ENCODE assay signal across 22 cellular contexts in genomic region chr13:19074519-19074918, GRCh38.
A peak's percentile ranks its signal among the peaks of the same experiment; 100 is the strongest.
DNase-seq lines count a peak whose midpoint lies in the region; ATAC-seq, FAIRE-seq and TF ChIP-seq lines count a peak whose summit lies in the region.
"Had no signal": no experiment of that assay in that cellular context is flagged by ENCODE, and none has a peak within 500 bp of the region (broad histone marks: within the 10 kb centered on the region; RNA-seq: fewer than 3 reads in every experiment).

No MANE protein-coding gene starts in this region.

- no peaks in the 10 kb centered on the region for H4K20me1 ChIP-seq in HepG2 (ENCODE audit: insufficient read depth, low read length)
- H4K20me1 ChIP-seq in hepatocyte (ENCODE audit: insufficient read depth, poor library complexity, severe bottlenecking), result no peaks in the 10 kb centered on the region
- H4K20me1 ChIP-seq: BLaER1 had no signal

- intact Hi-C loops in HepG2 (cut with micrococcal nuclease; ENCODE audit: unreplicated experiment) (no loop called here), right lobe of liver (cut with DNase I) (no loop called here)

- H3K79me2 ChIP-seq in HepG2 (ENCODE audit: insufficient read depth, low read length) (no peaks in the 10 kb centered on the region), hepatocyte (no peaks in the 10 kb centered on the region)

- peaks cover 28% of the 10 kb centered on the region for H3K9me3 Mint-ChIP-seq in endothelial cell (ENCODE audit: unreplicated experiment)

- H3K4me1 ChIP-seq in HepG2 (ENCODE audit: insufficient read depth, low read length), result no peaks in the 10 kb centered on the region
- no peaks in the 10 kb centered on the region for H3K4me1 ChIP-seq in right lobe of liver
- no peaks in the 10 kb centered on the region for H3K4me1 ChIP-seq in hepatocyte (ENCODE audit: insufficient read depth)
- H3K4me1 ChIP-seq: BLaER1, Caco-2 had no signal

- BruUV-seq in HepG2 (replicated peaks; lab: Mats Ljungman, UMichigan), result no TSS peak

- ATAC-seq in HepG2, result no peak
- no peak for ATAC-seq in right lobe of liver
- ATAC-seq: CD8-positive, alpha-beta T cell; HCT116 had no signal

- no peak overlapping the region for H2AFZ ChIP-seq in HepG2 (ENCODE audit: low read length)
- H2AFZ ChIP-seq in hepatocyte, result no peak overlapping the region
- H2AFZ ChIP-seq: GM23248 had no signal

- H3K4me1 Mint-ChIP-seq in endothelial cell (ENCODE audit: unreplicated experiment), result no peaks in the 10 kb centered on the region
- H3K4me1 Mint-ChIP-seq: B cell, H9 had no signal

- FAIRE-seq in HepG2 (lab: Jason Lieb, UNC), result no peak
- FAIRE-seq in urothelium cell line (lab: Jason Lieb, UNC), result peak; percentile 97
- FAIRE-seq: A204.1, G401.6, GM12892, GM19239 had no signal

- H3K9me2 ChIP-seq in hepatocyte (replicated peaks; ENCODE audit: insufficient read depth), result no peaks in the 10 kb centered on the region

- H3K36me3 ChIP-seq in HepG2 (replicated peaks in 1 of 2; ENCODE audit: control insufficient read depth in 1 of 2, insufficient read depth in 2 of 2, low read length in 2 of 2) (no peaks in the 10 kb centered on the region), right lobe of liver (no peaks in the 10 kb centered on the region), hepatocyte (replicated peaks; ENCODE audit: insufficient read depth, low read depth) (no peaks in the 10 kb centered on the region)
- H3K36me3 ChIP-seq: BLaER1 had no signal

- in situ Hi-C loops in HepG2 (cut with HindIII; ENCODE audit: extremely low pct_ligation_motif_present, low pct_unique_long_range_greater_than_20kb), result no loop called here

- no peak for DNase-seq in HepG2 (ENCODE audit: low spot score)
- no peak for DNase-seq in right lobe of liver
- no peak for DNase-seq in endothelial cell (ENCODE audit: low spot score)
- DNase-seq in urothelium cell line (ENCODE audit: low spot score), result no peak
- no peak for DNase-seq in SW480 (ENCODE audit: low spot score)
- no peak for DNase-seq in hepatocyte (ENCODE audit: low spot score)
- DNase-seq: Caco-2; CD4-positive, CD25-positive, alpha-beta regulatory T cell; CD8-positive, alpha-beta T cell; DMS153; DND-41; GM23248; H9 had no signal

- H3K4me3 Mint-ChIP-seq in endothelial cell (ENCODE audit: unreplicated experiment), result peak overlapping the region; percentile 16
- H3K4me3 Mint-ChIP-seq: B cell; CD4-positive, CD25-positive, alpha-beta regulatory T cell; CD8-positive, alpha-beta T cell; H9 had no signal

- CTCF ChIA-PET in HepG2 (lab: Yijun Ruan, JAX; ENCODE audit: low intra/inter-chr PET ratio, low total read pairs), result no interaction called here

- TF ChIP-seq POLR2A in HepG2 (IDR thresholded peaks at IDR 0.05; ENCODE audit: insufficient read depth in 1 of 2, low read depth in 2 of 2, low read length in 2 of 2) (no peak), right lobe of liver (IDR thresholded peaks at IDR 0.05) (no peak)

- H3K4me3 ChIP-seq in HepG2 (replicated peaks in 1 of 3; ENCODE audit: insufficient read depth in 1 of 3, low read depth in 2 of 3, low read length in 3 of 3) (no peak overlapping the region), right lobe of liver (no peak overlapping the region), hepatocyte (no peak overlapping the region)
- H3K4me3 ChIP-seq: BLaER1, GM23248 had no signal

- POLR2A ChIA-PET in HepG2 (lab: Yijun Ruan, JAX), result no interaction called here

- peaks cover 15% of the 10 kb centered on the region for H3K36me3 Mint-ChIP-seq in endothelial cell (ENCODE audit: low read depth, unreplicated experiment)
- H3K36me3 Mint-ChIP-seq: CD4-positive, CD25-positive, alpha-beta regulatory T cell; CD8-positive, alpha-beta T cell had no signal

- H3K9ac ChIP-seq in HepG2 (ENCODE audit: insufficient read depth, low read depth, low read length), result no peak overlapping the region
- H3K9ac ChIP-seq: BLaER1, GM23248 had no signal

- no peak for TF ChIP-seq CTCF in HepG2 (CRISPR knock-in tag; IDR thresholded peaks at IDR 0.05)
- TF ChIP-seq CTCF in right lobe of liver (IDR thresholded peaks at IDR 0.05), result no peak
- TF ChIP-seq CTCF in endothelial cell (IDR thresholded peaks at IDR 0.05; ENCODE audit: unreplicated experiment), result no peak
- no peak for TF ChIP-seq CTCF in hepatocyte (IDR thresholded peaks at IDR 0.05; ENCODE audit: poor library complexity)

- 33% methylated on average over 8 of the region's 8 CpGs for WGBS in HepG2 (ENCODE audit: low lambda C conversion rate)
- WGBS in right lobe of liver (ENCODE audit: insufficient coverage, low coverage, low lambda C conversion rate, missing lambda C conversion rate), result 63% methylated on average over 8 of the region's 8 CpGs
- WGBS in hepatocyte (ENCODE audit: low lambda C conversion rate, missing lambda C conversion rate), result 76% methylated on average over 8 of the region's 8 CpGs

- H3K4me2 ChIP-seq in HepG2 (ENCODE audit: low read depth, low read length) (no peak overlapping the region), hepatocyte (no peak overlapping the region)
- H3K4me2 ChIP-seq: BLaER1 had no signal

- H3K27ac ChIP-seq in HepG2 (ENCODE audit: extremely low read length, insufficient read depth, low read length) (no peak overlapping the region), right lobe of liver (no peak overlapping the region), hepatocyte (no peak overlapping the region)
- H3K27ac ChIP-seq: 22Rv1, BLaER1, C4-2B, GM23248 had no signal

- peaks cover 15% of the 10 kb centered on the region; the same call in 1 of the 2 replicates for H3K9me3 ChIP-seq in HepG2 (ENCODE audit: low read length)
- no peaks in the 10 kb centered on the region for H3K9me3 ChIP-seq in right lobe of liver
- no peaks in the 10 kb centered on the region for H3K9me3 ChIP-seq in hepatocyte (ENCODE audit: low read depth)
- H3K9me3 ChIP-seq: BLaER1, Caco-2 had no signal

- no peaks in the 10 kb centered on the region for H3K27me3 ChIP-seq in HepG2 (ENCODE audit: control insufficient read depth in 1 of 2, insufficient read depth in 2 of 2, low read length in 2 of 2)
- H3K27me3 ChIP-seq in right lobe of liver, result no peaks in the 10 kb centered on the region
- H3K27me3 ChIP-seq in hepatocyte, result no peaks in the 10 kb centered on the region
- H3K27me3 ChIP-seq: BLaER1 had no signal

- H3K27me3 Mint-ChIP-seq in endothelial cell (ENCODE audit: unreplicated experiment), result peaks cover 14% of the 10 kb centered on the region
- H3K27me3 Mint-ChIP-seq: B cell; CD4-positive, CD25-positive, alpha-beta regulatory T cell had no signal

- no peak for TF ChIP-seq RAD21 in HepG2 (CRISPR knock-in tag; IDR thresholded peaks at IDR 0.05)

- TF ChIP-seq EP300 in HepG2 (IDR thresholded peaks at IDR 0.05; ENCODE audit: low read depth in 2 of 2, low read length in 2 of 2) (no peak), HepG2 (CRISPR knock-in tag; IDR thresholded peaks at IDR 0.05; ENCODE audit: borderline replicate concordance) (no peak)

- no peak overlapping the region for H3K27ac Mint-ChIP-seq in endothelial cell (ENCODE audit: unreplicated experiment)
- H3K27ac Mint-ChIP-seq: B cell; CD4-positive, CD25-positive, alpha-beta regulatory T cell; CD8-positive, alpha-beta T cell; H9 had no signal

TF ChIP-seq in HepG2, 621 proteins besides CTCF, POLR2A, EP300 and RAD21:
- TF ChIP-seq PHB2 (IDR thresholded peaks at IDR 0.05; ENCODE audit: partially characterized antibody), result peak; percentile 32
- TF ChIP-seq ZSCAN5A (CRISPR knock-in tag; IDR thresholded peaks at IDR 0.05; ENCODE audit: borderline replicate concordance), result no peak
- no peak for TF ChIP-seq ZNF484 (CRISPR knock-in tag; IDR thresholded peaks at IDR 0.05; ENCODE audit: borderline replicate concordance, low read depth)
- peak; percentile 96 for TF ChIP-seq CREB1 (IDR thresholded peaks at IDR 0.05)
- TF ChIP-seq CREB1 (CRISPR knock-in tag; IDR thresholded peaks at IDR 0.05), result no peak
- peak; percentile 7; the same call in 1 of the 2 replicates for TF ChIP-seq FOXK2 (IDR thresholded peaks at IDR 0.05)
- TF ChIP-seq RBFOX2 (IDR thresholded peaks at IDR 0.05; ENCODE audit: low read depth, low read length), result no peak
